In genomic region chr1:8663915-8664331, GRCh38 we compare ENCODE assay signal across 8 cellular contexts.
DNase-seq lines count a peak whose midpoint lies in the region; ATAC-seq and TF ChIP-seq lines count a peak whose summit lies in the region.

No MANE protein-coding gene starts in this region.

- DNase-seq in CD4-positive, alpha-beta T cell = no peak
- DNase-seq in activated B cell treated with CpG ODN at 0.5 μM for 24 hours = no peak
- DNase-seq in lower lobe of right lung = peak; percentile 52
- no peak for DNase-seq in NCI-H1694 (lab: John Stamatoyannopoulos, UW)
- DNase-seq in KG1 (lab: John Stamatoyannopoulos, UW) = no peak
- DNase-seq in NK-92 (lab: John Stamatoyannopoulos, UW; ENCODE audit: unreplicated experiment) = no peak

- H3K4me1 Mint-ChIP-seq in CD4-positive, alpha-beta T cell (ENCODE audit: low read depth) = no peaks in the 10 kb centered on the region
- H3K4me1 Mint-ChIP-seq in activated B cell treated with CpG ODN at 0.5 μM for 24 hours = peaks cover 8% of the 10 kb centered on the region

- peak; percentile 57 for ATAC-seq in CD4-positive, alpha-beta T cell (ENCODE audit: poor library complexity)
- ATAC-seq in GM21825 (IDR thresholded peaks at IDR 0.05; ENCODE audit: unreplicated experiment) (peak; percentile 44), activated B cell treated with CpG ODN at 0.5 μM for 24 hours (ENCODE audit: low read depth) (peak; percentile 77), lower lobe of right lung (peak; percentile 85 to 86), HG03469 (IDR thresholded peaks at IDR 0.05; ENCODE audit: unreplicated experiment) (no peak)

- H3K9me3 Mint-ChIP-seq in CD4-positive, alpha-beta T cell = no peaks in the 10 kb centered on the region
- no peaks in the 10 kb centered on the region for H3K9me3 Mint-ChIP-seq in activated B cell treated with CpG ODN at 0.5 μM for 24 hours

- no peak overlapping the region for H3K27ac Mint-ChIP-seq in CD4-positive, alpha-beta T cell
- no peak overlapping the region for H3K27ac Mint-ChIP-seq in activated B cell treated with CpG ODN at 0.5 μM for 24 hours

- intact Hi-C loops in CD4-positive, alpha-beta T cell (cut with DNase I, micrococcal nuclease) = loop anchor here in 1 of 2 experiments (10.0 kb wide), 1 partner anchor 259 kb away; no protein-coding TSS in a partner anchor
- intact Hi-C loops in activated B cell treated with CpG ODN at 0.5 μM for 24 hours (cut with micrococcal nuclease) = loop anchor here (2.0 to 5.0 kb wide), 2 partner anchors 13 to 38 kb away; no protein-coding TSS in a partner anchor
- intact Hi-C loops in lower lobe of right lung (cut with DNase I) = no loop called here

- TF ChIP-seq CTCF in CD4-positive, alpha-beta T cell (IDR thresholded peaks at IDR 0.05) = no peak
- TF ChIP-seq CTCF in activated B cell treated with CpG ODN at 0.5 μM for 24 hours (IDR thresholded peaks at IDR 0.05) (no peak), lower lobe of right lung (IDR thresholded peaks at IDR 0.05) (no peak)

- no peak overlapping the region for H3K4me3 ChIP-seq in lower lobe of right lung

- no peak overlapping the region for H3K27ac ChIP-seq in CD4-positive, alpha-beta T cell (ENCODE audit: low read depth, low read length)
- H3K27ac ChIP-seq in lower lobe of right lung = peak overlapping the region; percentile 18

- H3K36me3 ChIP-seq in lower lobe of right lung = no peaks in the 10 kb centered on the region

- H3K36me3 Mint-ChIP-seq in CD4-positive, alpha-beta T cell (ENCODE audit: low read depth) = no peaks in the 10 kb centered on the region
- H3K36me3 Mint-ChIP-seq in activated B cell treated with CpG ODN at 0.5 μM for 24 hours (ENCODE audit: low read depth) = no peaks in the 10 kb centered on the region

- no peaks in the 10 kb centered on the region for H3K27me3 Mint-ChIP-seq in CD4-positive, alpha-beta T cell
- H3K27me3 Mint-ChIP-seq in activated B cell treated with CpG ODN at 0.5 μM for 24 hours = no peaks in the 10 kb centered on the region

- POLR2A ChIA-PET in CD4-positive, alpha-beta T cell (lab: Charles Lee) = no interaction called here
- POLR2A ChIA-PET in activated B cell treated with CpG ODN at 0.5 μM for 24 hours (lab: Charles Lee) = interaction anchor here (0.7 to 0.8 kb wide), 2 partner anchors 34 to 37 kb away, joined by 3 to 5 read pairs; no protein-coding TSS in a partner anchor

- H3K27me3 ChIP-seq in CD4-positive, alpha-beta T cell (ENCODE audit: control insufficient read depth, insufficient read depth, low read length) = no peaks in the 10 kb centered on the region
- H3K27me3 ChIP-seq in lower lobe of right lung (ENCODE audit: low read depth) = no peaks in the 10 kb centered on the region

- H3K9me3 ChIP-seq in CD4-positive, alpha-beta T cell (ENCODE audit: control insufficient read depth, low read length) = no peaks in the 10 kb centered on the region
- no peaks in the 10 kb centered on the region for H3K9me3 ChIP-seq in lower lobe of right lung

- CTCF ChIA-PET in CD4-positive, alpha-beta T cell (lab: Charles Lee) = no interaction called here
- CTCF ChIA-PET in activated B cell treated with CpG ODN at 0.5 μM for 24 hours (lab: Charles Lee) = interaction anchor here (1.0 kb wide), 1 partner anchor 64 kb away, joined by 3 read pairs; no protein-coding TSS in a partner anchor

- H3K4me1 ChIP-seq in lower lobe of right lung = peaks cover 95% of the 10 kb centered on the region

- H3K4me3 Mint-ChIP-seq in CD4-positive, alpha-beta T cell = no peak overlapping the region
- H3K4me3 Mint-ChIP-seq in activated B cell treated with CpG ODN at 0.5 μM for 24 hours = no peak overlapping the region
